ENCODE assay signal across 17 cellular contexts in genomic region chr11:14179126-14179820, GRCh38.
DNase-seq lines count a peak whose midpoint lies in the region; ATAC-seq and TF ChIP-seq lines count a peak whose summit lies in the region.
"Had no signal": no experiment of that assay in that cellular context is flagged by ENCODE, and none has a peak within 500 bp of the region (broad histone marks: within the 10 kb centered on the region; RNA-seq: fewer than 3 reads in every experiment).

No MANE protein-coding gene starts in this region.

- peaks cover 21% of the 10 kb centered on the region for H3K27me3 ChIP-seq in left ventricle myocardium inferior (ENCODE audit: low read depth)
- no peaks in the 10 kb centered on the region for H3K27me3 ChIP-seq in upper lobe of right lung
- H3K27me3 ChIP-seq: ovary, transverse colon had no signal

- H3K27ac Mint-ChIP-seq in T-helper 17 cell = peak overlapping the region; percentile 57

- TF ChIP-seq CTCF in left ventricle myocardium inferior (IDR thresholded peaks at IDR 0.05; ENCODE audit: borderline replicate concordance) (no peak), fibroblast of villous mesenchyme (IDR thresholded peaks at IDR 0.05; ENCODE audit: insufficient read depth, low read depth, low read length) (no peak), upper lobe of right lung (IDR thresholded peaks at IDR 0.05) (no peak)

- H3K27ac ChIP-seq in left ventricle myocardium inferior (replicated peaks) (no peak overlapping the region), upper lobe of right lung (no peak overlapping the region)
- H3K27ac ChIP-seq: ovary, WERI-Rb-1 had no signal

- no peaks in the 10 kb centered on the region for H3K36me3 ChIP-seq in left ventricle myocardium inferior
- no peaks in the 10 kb centered on the region for H3K36me3 ChIP-seq in upper lobe of right lung
- H3K36me3 ChIP-seq: ovary, transverse colon, WERI-Rb-1 had no signal

- H3K9me3 ChIP-seq in left ventricle myocardium inferior (replicated peaks) = no peaks in the 10 kb centered on the region
- no peaks in the 10 kb centered on the region for H3K9me3 ChIP-seq in T-helper 17 cell (ENCODE audit: control insufficient read depth, low read length, poor library complexity, severe bottlenecking)
- no peaks in the 10 kb centered on the region for H3K9me3 ChIP-seq in upper lobe of right lung
- H3K9me3 ChIP-seq: ovary, transverse colon had no signal

- H3K4me1 ChIP-seq in left ventricle myocardium inferior = no peaks in the 10 kb centered on the region
- no peaks in the 10 kb centered on the region for H3K4me1 ChIP-seq in upper lobe of right lung
- H3K4me1 ChIP-seq: transverse colon had no signal

- H3K27me3 Mint-ChIP-seq in T-helper 17 cell = no peaks in the 10 kb centered on the region

- peaks cover 4% of the 10 kb centered on the region for H3K36me3 Mint-ChIP-seq in T-helper 17 cell (ENCODE audit: low read depth)

- intact Hi-C loops in Right ventricle myocardium inferior (cut with DNase I) (no loop called here), left ventricle myocardium inferior (cut with micrococcal nuclease) (no loop called here), upper lobe of right lung (cut with DNase I) (no loop called here)

- peaks cover 12% of the 10 kb centered on the region for H3K4me1 Mint-ChIP-seq in T-helper 17 cell

- H3K4me3 ChIP-seq in left ventricle myocardium inferior (no peak overlapping the region), fibroblast of villous mesenchyme (ENCODE audit: low read depth, low read length) (no peak overlapping the region), upper lobe of right lung (no peak overlapping the region)
- H3K4me3 ChIP-seq: ovary, transverse colon had no signal

- DNase-seq in Right ventricle myocardium inferior (ENCODE audit: missing footprints) (no peak), left ventricle myocardium inferior (no peak), T-helper 17 cell (no peak), fibroblast of villous mesenchyme (ENCODE audit: low read depth) (peak; percentile 63), upper lobe of right lung (no peak), T-helper 1 cell (no peak), SHP77 treated with DMSO at 0.1 percent for 48 hours (lab: John Stamatoyannopoulos, UW) (no peak), HK-2 (ENCODE audit: unreplicated experiment) (no peak)
- DNase-seq: activated naive CD4-positive, alpha-beta T cell treated with Interleukin-2 at 50 U/mL for 16 hours; DMS 273 treated with DMSO at 0.1 percent for 48 hours; erythroblast; KG1; midbrain; NCI-H1930; ovary; transverse colon; WERI-Rb-1 had no signal

- no peak overlapping the region for H3K4me3 Mint-ChIP-seq in T-helper 17 cell

- ATAC-seq in Right ventricle myocardium inferior = peak; percentile 82
- no peak for ATAC-seq in T-helper 17 cell
- ATAC-seq in upper lobe of right lung = peak; percentile 49
